Comparison of ENCODE assay signal across 8 cellular contexts in genomic region chr10:6678211-6678803, GRCh38.
DNase-seq lines count a peak whose midpoint lies in the region; ATAC-seq, FAIRE-seq and TF ChIP-seq lines count a peak whose summit lies in the region.
"Had no signal": no experiment of that assay in that cellular context is flagged by ENCODE, and none has a peak within 500 bp of the region (broad histone marks: within the 10 kb centered on the region; RNA-seq: fewer than 3 reads in every experiment).

No MANE protein-coding gene starts in this region.

- peak; percentile 63 for FAIRE-seq in RCC 7860 (lab: Jason Lieb, UNC)

- intact Hi-C loops in psoas muscle (cut with DNase I) (loop anchor here in 1 of 2 donors (10.0 kb wide), 1 partner anchor 736 kb away; the partner anchor contains the start of gene SFMBT2), aorta (cut with DNase I) (loop anchor here in 1 of 2 donors (5.0 to 10.0 kb wide), 2 partner anchors 94 to 261 kb away; partner anchors contain the start of gene PRKCQ)

- H3K36me3 Mint-ChIP-seq in activated T-helper 17 cell treated with anti-CD3 and anti-CD28 coated beads, Interleukin-2, amount 50 U/mL, for 72 hours (ENCODE audit: low read depth) = no peaks in the 10 kb centered on the region

- H3K4me1 ChIP-seq in psoas muscle (no peaks in the 10 kb centered on the region), aorta (ENCODE audit: control insufficient read depth in 1 of 2, insufficient read depth in 2 of 2, low read length in 2 of 2) (no peaks in the 10 kb centered on the region)

- H3K9me3 ChIP-seq in psoas muscle = no peaks in the 10 kb centered on the region
- H3K9me3 ChIP-seq in aorta (ENCODE audit: control insufficient read depth, low read length) = peaks cover 2% of the 10 kb centered on the region

- DNase-seq in GM13976 (ENCODE audit: low spot score) (peak; percentile 28), RCC 7860 (ENCODE audit: low spot score) (peak; percentile 8), globus pallidus (ENCODE audit: low spot score) (peak; percentile 68), psoas muscle (peak in 1 of 2 donors; percentile 20), aorta (peak; percentile 50 to 75), NCI-H524 treated with DMSO at 0.1 percent for 48 hours (lab: John Stamatoyannopoulos, UW) (no peak)

- H3K4me3 Mint-ChIP-seq in activated T-helper 17 cell treated with anti-CD3 and anti-CD28 coated beads, Interleukin-2, amount 50 U/mL, for 72 hours = no peak overlapping the region

- no peak overlapping the region for H3K4me3 ChIP-seq in psoas muscle
- H3K4me3 ChIP-seq in aorta (ENCODE audit: low read length in 2 of 2) = no peak overlapping the region

- peak; percentile 76 for ATAC-seq in activated T-helper 17 cell treated with anti-CD3 and anti-CD28 coated beads, Interleukin-2, amount 50 U/mL, for 72 hours (replicated peaks)
- ATAC-seq in psoas muscle (peak in 3 of 4 donors; percentile 75 to 83 (median 76)), aorta (ENCODE audit: low FRiP score) (no peak)

- in situ Hi-C loops in GM13976 (cut with MboI; ENCODE audit: low sequenced_read_pairs, unreplicated experiment) = no loop called here

- no peaks in the 10 kb centered on the region for H3K36me3 ChIP-seq in psoas muscle (ENCODE audit: insufficient read depth in 1 of 2, low read depth in 1 of 2)
- H3K36me3 ChIP-seq in aorta (ENCODE audit: control insufficient read depth in 1 of 2, insufficient read depth in 2 of 2, low read length in 1 of 2) = no peaks in the 10 kb centered on the region

- no peak overlapping the region for H3K27ac ChIP-seq in psoas muscle
- H3K27ac ChIP-seq in aorta (ENCODE audit: low read depth in 1 of 2, low read length in 2 of 2) = no peak overlapping the region
- H3K27ac ChIP-seq: epithelial cell of prostate had no signal

- H3K4me1 Mint-ChIP-seq in activated T-helper 17 cell treated with anti-CD3 and anti-CD28 coated beads, Interleukin-2, amount 50 U/mL, for 72 hours = no peaks in the 10 kb centered on the region

- H3K9me3 Mint-ChIP-seq in activated T-helper 17 cell treated with anti-CD3 and anti-CD28 coated beads, Interleukin-2, amount 50 U/mL, for 72 hours = no peaks in the 10 kb centered on the region

- 14 to 20% (median 17%) methylated on average over 9 of the region's 9 CpGs for WGBS in psoas muscle, 3 donors
- WGBS in aorta, 2 donors = 16 to 17% methylated on average over 9 of the region's 9 CpGs

- TF ChIP-seq CTCF in GM13976 (IDR thresholded peaks at IDR 0.05; ENCODE audit: borderline replicate concordance, control extremely low read depth, extremely low read depth, insufficient read depth, missing control alignments) (peak; percentile 70), psoas muscle (IDR thresholded peaks at IDR 0.05) (peak; percentile 58)

- no peak overlapping the region for H3K27ac Mint-ChIP-seq in activated T-helper 17 cell treated with anti-CD3 and anti-CD28 coated beads, Interleukin-2, amount 50 U/mL, for 72 hours

- H3K27me3 ChIP-seq in psoas muscle (ENCODE audit: insufficient read depth in 3 of 3, low read length in 2 of 3) (no peaks in the 10 kb centered on the region), aorta (ENCODE audit: control insufficient read depth in 1 of 2, insufficient read depth in 2 of 2, low read length in 1 of 2) (no peaks in the 10 kb centered on the region)

- H3K27me3 Mint-ChIP-seq in activated T-helper 17 cell treated with anti-CD3 and anti-CD28 coated beads, Interleukin-2, amount 50 U/mL, for 72 hours = peaks cover 11% of the 10 kb centered on the region
